ENCODE assay signal across 1 cellular context in the genomic region with DNA sequence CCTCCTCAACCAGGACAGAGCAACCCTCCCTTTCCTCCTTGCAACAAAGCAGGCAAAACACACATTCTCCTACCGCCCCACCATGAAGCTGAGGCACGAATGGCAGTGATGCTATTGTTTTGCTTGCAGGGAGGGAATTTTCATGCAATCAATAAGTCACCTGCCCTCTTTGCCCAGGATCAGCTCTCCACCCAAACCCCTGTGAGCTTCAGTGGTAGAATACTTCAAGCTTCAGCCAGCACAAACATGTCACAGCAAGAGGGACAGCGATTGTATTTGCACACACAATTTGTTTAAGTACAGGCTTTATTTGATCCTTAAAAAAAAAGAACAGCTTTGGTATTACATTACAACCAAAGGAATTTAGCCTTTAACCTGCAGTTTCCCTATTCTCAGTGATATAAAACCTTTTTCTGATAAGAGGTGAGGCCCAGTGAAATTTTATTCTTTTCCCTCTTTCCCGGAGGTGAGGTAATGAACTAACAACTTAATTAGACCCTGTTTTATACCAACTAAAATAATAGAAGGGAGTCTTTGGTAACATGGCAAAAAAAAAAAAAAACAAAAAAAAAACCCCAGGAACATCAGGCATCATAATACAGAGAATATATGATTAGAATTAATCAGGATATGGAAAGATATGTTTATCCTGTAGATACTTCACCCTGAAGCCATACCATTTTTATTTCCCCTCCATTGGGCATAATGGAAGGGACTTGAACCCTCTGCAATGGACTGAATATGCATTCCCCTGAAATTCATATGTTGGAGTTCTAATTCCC.
TF ChIP-seq lines count a peak whose summit lies in the region.

No MANE protein-coding gene starts in this region.

TF ChIP-seq in IMR-90, 13 proteins besides CTCF, POLR2A, EP300 and RAD21 (continued from another document):
- TF ChIP-seq RFX5 (IDR thresholded peaks at IDR 0.05; ENCODE audit: low read depth, low read length): no peak
